Comparison of ENCODE assay signal across 7 cellular contexts in the genomic region with DNA sequence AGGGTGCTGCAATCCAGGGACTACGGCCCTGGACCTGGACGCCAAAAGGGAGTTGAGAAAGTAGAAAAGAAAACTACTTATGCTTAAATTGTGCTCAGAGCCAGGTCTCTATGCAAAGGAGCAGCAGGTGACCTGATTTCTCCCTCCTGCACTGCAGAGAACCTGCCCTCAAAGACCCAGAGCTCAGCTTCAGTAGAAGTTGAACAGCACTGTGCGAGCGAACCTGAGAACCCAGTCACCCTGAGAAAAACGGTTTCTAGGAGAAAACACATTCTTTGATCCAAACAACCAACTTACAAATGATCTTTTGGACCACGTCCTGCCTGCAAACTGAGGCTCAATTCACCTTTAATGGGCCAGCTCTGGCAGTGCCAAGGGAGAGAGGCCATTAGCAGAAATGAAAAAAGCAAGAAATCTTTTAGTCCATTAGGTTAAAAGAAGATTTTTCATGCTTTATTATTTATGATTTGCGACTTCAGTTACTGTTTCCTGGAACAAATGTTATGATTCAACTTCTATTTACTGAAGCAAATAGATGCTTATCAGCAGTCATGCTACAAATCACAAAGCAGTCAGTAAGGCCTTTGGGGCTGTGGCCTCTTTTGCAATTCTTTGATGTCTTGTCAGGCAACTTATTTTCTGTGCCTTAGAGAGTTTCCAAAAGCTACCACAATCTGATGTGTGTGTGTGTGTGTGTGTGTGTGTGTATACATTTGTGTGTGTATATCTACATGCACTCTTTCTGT.
A peak's percentile ranks its signal among the peaks of the same experiment; 100 is the strongest.
DNase-seq lines count a peak whose midpoint lies in the region; ATAC-seq, FAIRE-seq and TF ChIP-seq lines count a peak whose summit lies in the region.

No MANE protein-coding gene starts in this region.

- no peaks in the 10 kb centered on the region for H3K79me2 ChIP-seq in Karpas-422 (ENCODE audit: low read length)

- peak overlapping the region; percentile 77 for H3K4me2 ChIP-seq in Karpas-422 (ENCODE audit: low read depth, low read length, poor library complexity, severe bottlenecking)

- no peaks in the 10 kb centered on the region for H3K36me3 ChIP-seq in Karpas-422 (ENCODE audit: insufficient read depth, low read length)
- H3K36me3 ChIP-seq in small intestine (ENCODE audit: control insufficient read depth in 2 of 2, insufficient read depth in 2 of 2, low read length in 2 of 2), result no peaks in the 10 kb centered on the region

- H3K4me1 ChIP-seq in Karpas-422 (ENCODE audit: low read length) (peaks cover 67% of the 10 kb centered on the region), small intestine (ENCODE audit: control insufficient read depth in 2 of 2, insufficient read depth in 1 of 2, low read depth in 1 of 2, low read length in 1 of 2) (no peaks in the 10 kb centered on the region)

- H3K27ac ChIP-seq in Karpas-422 (ENCODE audit: low read length), result peak overlapping the region; percentile 99
- H3K27ac ChIP-seq in small intestine (ENCODE audit: low read depth in 1 of 2, low read length in 1 of 2), result peak overlapping the region; percentile 39 to 98

- H4K20me1 ChIP-seq in Karpas-422 (ENCODE audit: insufficient read depth, low read depth, low read length), result no peaks in the 10 kb centered on the region

- H3K9me2 ChIP-seq in Karpas-422 (replicated peaks; ENCODE audit: insufficient read depth, low read length), result no peaks in the 10 kb centered on the region

- no peak for ATAC-seq in GM21723 (IDR thresholded peaks at IDR 0.05; ENCODE audit: unreplicated experiment)

- no peak overlapping the region for H2AFZ ChIP-seq in Karpas-422 (ENCODE audit: low read length)

- H3K36me3 Mint-ChIP-seq in activated CD4-positive, alpha-beta T cell treated with anti-CD3 and anti-CD28 coated beads, Interleukin-2, amount 10 ng/mL, durations not matched to agents 7 days and 5 days (ENCODE audit: low read depth), result peaks cover 9% of the 10 kb centered on the region

- H3K4me1 Mint-ChIP-seq in activated CD4-positive, alpha-beta T cell treated with anti-CD3 and anti-CD28 coated beads, Interleukin-2, amount 10 ng/mL, durations not matched to agents 7 days and 5 days, result peaks cover 51% of the 10 kb centered on the region

- no peak for FAIRE-seq in small intestine (lab: Jason Lieb, UNC)

- CTCF ChIA-PET in activated CD4-positive, alpha-beta T cell treated with anti-CD3 and anti-CD28 coated beads, Interleukin-2, amount 10 ng/mL, durations not matched to agents 7 days and 5 days (lab: Charles Lee), result interaction anchor here (1.0 to 2.4 kb wide), 5 partner anchors 10 to 197 kb away, joined by 3 to 13 read pairs (median 4); partner anchors contain the start of gene LRRC37A3

- H3K9me3 ChIP-seq in Karpas-422 (ENCODE audit: low read length) (no peaks in the 10 kb centered on the region), small intestine (ENCODE audit: control insufficient read depth, low read depth) (no peaks in the 10 kb centered on the region)

- TF ChIP-seq CTCF in epithelial cell of esophagus (IDR thresholded peaks at IDR 0.05; ENCODE audit: insufficient read depth, low read depth, low read length, missing control alignments), result no peak

- peak overlapping the region; percentile 72 for H3K9ac ChIP-seq in Karpas-422 (ENCODE audit: low read length)

- H3K9me3 Mint-ChIP-seq in activated CD4-positive, alpha-beta T cell treated with anti-CD3 and anti-CD28 coated beads, Interleukin-2, amount 10 ng/mL, durations not matched to agents 7 days and 5 days, result peaks cover 9% of the 10 kb centered on the region

- 47 to 48% (median 47%) methylated on average over 7 of the region's 7 CpGs for WGBS in small intestine, 3 donors

- H3K27me3 Mint-ChIP-seq in activated CD4-positive, alpha-beta T cell treated with anti-CD3 and anti-CD28 coated beads, Interleukin-2, amount 10 ng/mL, durations not matched to agents 7 days and 5 days, result no peaks in the 10 kb centered on the region

- DNase-seq in Karpas-422, result peak; percentile 80
- DNase-seq in activated CD4-positive, alpha-beta T cell treated with anti-CD3 and anti-CD28 coated beads, Interleukin-2, amount 10 ng/mL, durations not matched to agents 7 days and 5 days, result peak; percentile 84
- DNase-seq in epithelial cell of esophagus (ENCODE audit: low read depth), result peak; percentile 45
- DNase-seq in small intestine, result no peak
- no peak for DNase-seq in HK-2 (ENCODE audit: unreplicated experiment)
- no peak for DNase-seq in LoVo (ENCODE audit: low spot score)

- peak overlapping the region; percentile 75 for H3K4me3 Mint-ChIP-seq in activated CD4-positive, alpha-beta T cell treated with anti-CD3 and anti-CD28 coated beads, Interleukin-2, amount 10 ng/mL, durations not matched to agents 7 days and 5 days

- H3K4me3 ChIP-seq in Karpas-422 (ENCODE audit: low read length) (peak overlapping the region; percentile 42), epithelial cell of esophagus (ENCODE audit: low read length) (no peak overlapping the region), small intestine (ENCODE audit: low read depth in 1 of 2, low read length in 2 of 2) (no peak overlapping the region)

- POLR2A ChIA-PET in activated CD4-positive, alpha-beta T cell treated with anti-CD3 and anti-CD28 coated beads, Interleukin-2, amount 10 ng/mL, durations not matched to agents 7 days and 5 days (lab: Charles Lee), result interaction anchor here (0.6 to 2.0 kb wide), 3 partner anchors 7 to 115 kb away, joined by 3 to 13 read pairs (median 5); no protein-coding TSS in a partner anchor

- peak overlapping the region; percentile 100 for H3K27ac Mint-ChIP-seq in activated CD4-positive, alpha-beta T cell treated with anti-CD3 and anti-CD28 coated beads, Interleukin-2, amount 10 ng/mL, durations not matched to agents 7 days and 5 days

- H3K27me3 ChIP-seq in Karpas-422 (ENCODE audit: low read length) (no peaks in the 10 kb centered on the region), small intestine (ENCODE audit: control insufficient read depth in 2 of 2, insufficient read depth in 2 of 2, low read length in 2 of 2) (no peaks in the 10 kb centered on the region)

Comparison
In these comparisons a context has a peak if more than half of its experiments do, and no peak if none do; other contexts are left out.
1. DNase-seq: peak in Karpas-422 (single experiment), activated CD4-positive, alpha-beta T cell treated with anti-CD3 and anti-CD28 coated beads, Interleukin-2, amount 10 ng/mL, durations not matched to agents 7 days and 5 days (single experiment) and epithelial cell of esophagus (single experiment); none in small intestine (single experiment), HK-2 (single experiment) and LoVo (single experiment).